1 cellular context compared by ENCODE assay signal in genomic region chr16:31268033-31268365, GRCh38.
TF ChIP-seq lines count a peak whose summit lies in the region.

No MANE protein-coding gene starts in this region.

TF ChIP-seq in GM23338, 12 proteins besides CTCF, POLR2A, EP300 and RAD21:
- TF ChIP-seq JUNB (IDR thresholded peaks at IDR 0.05; ENCODE audit: unreplicated experiment) (no peak), CREB1 (CRISPR knock-in tag; IDR thresholded peaks at IDR 0.05; ENCODE audit: low read depth) (no peak), ZNF462 (CRISPR knock-in tag; IDR thresholded peaks at IDR 0.05) (no peak), NANOG (IDR thresholded peaks at IDR 0.05; ENCODE audit: borderline replicate concordance) (no peak)
